Comparison of ENCODE assay signal across 1 cellular context in the genomic region with DNA sequence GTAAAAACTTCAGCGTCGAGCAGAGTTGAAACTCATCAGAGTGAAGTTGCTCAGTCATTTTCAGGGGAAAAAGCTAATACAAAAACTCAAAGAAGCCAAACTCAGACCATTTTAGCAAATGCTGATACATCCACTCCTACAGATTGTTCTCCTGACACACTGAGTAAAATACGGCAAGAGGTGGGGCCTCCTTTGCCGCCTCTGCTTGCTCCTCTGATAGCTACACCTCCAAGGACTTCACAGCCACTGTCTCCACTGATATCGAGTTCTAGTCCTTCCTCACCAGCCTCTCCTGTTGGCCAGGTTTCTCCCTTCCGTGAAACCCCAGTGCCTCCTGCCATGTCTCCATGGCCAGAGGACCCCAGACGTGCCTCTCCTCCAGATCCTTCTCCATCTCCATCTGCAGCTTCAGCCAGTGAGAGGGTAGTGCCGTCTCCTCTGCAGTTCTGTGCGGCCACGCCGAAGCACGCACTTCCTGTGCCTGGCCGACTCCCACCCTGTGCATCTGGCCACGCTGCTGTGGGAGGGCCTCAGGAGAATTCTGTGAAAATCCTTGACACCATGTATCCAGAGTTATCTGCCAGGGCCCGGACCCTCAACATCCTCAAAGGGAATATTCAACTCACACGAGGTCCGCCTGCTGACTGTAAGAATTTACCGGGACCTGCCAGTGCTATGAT.
TF ChIP-seq lines count a peak whose summit lies in the region.

No MANE protein-coding gene starts in this region.

TF ChIP-seq in K562, 482 proteins besides CTCF, POLR2A, EP300 and RAD21:
- TF ChIP-seq SAFB2 (IDR thresholded peaks at IDR 0.05; ENCODE audit: borderline replicate concordance, low read depth, low read length, severe bottlenecking) (no peak), ZNF444 (CRISPR knock-in tag; IDR thresholded peaks at IDR 0.05) (no peak)
